Comparison of ENCODE assay signal across 8 cellular contexts in genomic region chr2:62506421-62506750, GRCh38. TPM values are rescaled to one million over a fixed set of nuclear protein-coding genes. Genes with fewer than 3 reads are reported as not detected.
A peak's percentile ranks its signal among the peaks of the same experiment; 100 is the strongest.
DNase-seq lines count a peak whose midpoint lies in the region; ATAC-seq and TF ChIP-seq lines count a peak whose summit lies in the region.

No MANE protein-coding gene starts in this region.

- no peak for TF ChIP-seq EP300 in gastroesophageal sphincter (IDR thresholded peaks at IDR 0.05)

- peak overlapping the region; percentile 92 for H3K9ac ChIP-seq in SK-N-MC (ENCODE audit: insufficient read length)

- H3K27ac ChIP-seq in SK-N-MC, result peak overlapping the region; percentile 83
- peak overlapping the region; percentile 75 to 96 (median 92) for H3K27ac ChIP-seq in gastroesophageal sphincter
- H3K27ac ChIP-seq in gastrocnemius medialis, result peak overlapping the region; percentile 79 to 85 (median 84)

- in situ Hi-C loops in gastrocnemius medialis (cut with MboI; ENCODE audit: low sequenced_read_pairs in 4 of 4), result no loop called here

- TF ChIP-seq CTCF in gastroesophageal sphincter (IDR thresholded peaks at IDR 0.05) (no peak), gastrocnemius medialis (IDR thresholded peaks at IDR 0.05 in 4 of 5, conservative IDR thresholded peaks at IDR 0.05 in 1 of 5) (no peak), GM10266 (IDR thresholded peaks at IDR 0.05; ENCODE audit: control insufficient read depth, insufficient read depth, low read depth, missing control alignments) (no peak)

- peaks cover 3% of the 10 kb centered on the region; the same call in 1 of the 2 replicates for H3K36me3 ChIP-seq in SK-N-MC (ENCODE audit: insufficient read depth, low read length)
- H3K36me3 ChIP-seq in gastroesophageal sphincter, result peaks cover 0 to 4% of the 10 kb centered on the region in 2 donors
- no peaks in the 10 kb centered on the region for H3K36me3 ChIP-seq in gastrocnemius medialis

- H3K4me3 ChIP-seq in SK-N-MC (peak overlapping the region; percentile 94), gastroesophageal sphincter (peak overlapping the region; percentile 54 to 63), gastrocnemius medialis (peak overlapping the region; percentile 66 to 79 (median 70))

- no peaks in the 10 kb centered on the region for H3K9me3 ChIP-seq in SK-N-MC (ENCODE audit: low read depth, low read length)
- H3K9me3 ChIP-seq in gastroesophageal sphincter, result no peaks in the 10 kb centered on the region
- H3K9me3 ChIP-seq in gastrocnemius medialis, result no peaks in the 10 kb centered on the region

- peak; percentile 27 for ATAC-seq in HG02678 (IDR thresholded peaks at IDR 0.05; ENCODE audit: unreplicated experiment)
- peak; percentile 4 for ATAC-seq in gastroesophageal sphincter
- peak; percentile 29 to 35 for ATAC-seq in gastrocnemius medialis

- DNase-seq in NCI-H1417 treated with DMSO at 0.1 percent for 48 hours (lab: John Stamatoyannopoulos, UW) (peak; percentile 64), NCI-H1417 (lab: John Stamatoyannopoulos, UW) (no peak), SK-N-MC (ENCODE audit: low read depth, low spot score) (no peak), gastrocnemius medialis (no peak), GM10266 (ENCODE audit: extremely low spot score) (no peak), globus pallidus (ENCODE audit: low spot score) (no peak)

- 2% methylated on average over 3 of the region's 3 CpGs; no CpG with 5 or more reads in 1 of the 2 donors for WGBS in gastroesophageal sphincter (ENCODE audit: low coverage in 1 of 2), 2 donors

- H3K4me1 ChIP-seq in gastroesophageal sphincter, result peaks cover 0 to 20% (median 3%) of the 10 kb centered on the region in 3 donors
- peaks cover 8 to 9% of the 10 kb centered on the region in 2 donors for H3K4me1 ChIP-seq in gastrocnemius medialis

- intact Hi-C loops in gastrocnemius medialis (cut with DNase I; ENCODE audit: low total_unique reads), result loop anchor here (1.0 to 5.0 kb wide), 2 partner anchors 49 to 199 kb away; partner anchors contain the start of gene EHBP1

- no peaks in the 10 kb centered on the region for H3K27me3 ChIP-seq in gastroesophageal sphincter
- no peaks in the 10 kb centered on the region for H3K27me3 ChIP-seq in gastrocnemius medialis

- TF ChIP-seq POLR2A in gastroesophageal sphincter (IDR thresholded peaks at IDR 0.05) (no peak), gastrocnemius medialis (IDR thresholded peaks at IDR 0.05) (no peak)

RNA-seq across cellular contexts. Expression of gene TMEM17, which starts 0.4 kb away (rescaled TPM):
- total RNA-seq in gastroesophageal sphincter (1 to 10 TPM in 3 of 4 donors, under 1 TPM in 1; 0.22 to 3.4 (median 2.0) TPM), gastrocnemius medialis (1 to 10 TPM in 1 of 4 donors, under 1 TPM in 3; 0.15 to 1.8 (median 0.51) TPM)
